24 cellular contexts compared by ENCODE assay signal in genomic region chr2:103739216-103739615, GRCh38.
DNase-seq lines count a peak whose midpoint lies in the region; ATAC-seq and TF ChIP-seq lines count a peak whose summit lies in the region.
"Had no signal": no experiment of that assay in that cellular context is flagged by ENCODE, and none has a peak within 500 bp of the region (broad histone marks: within the 10 kb centered on the region; RNA-seq: fewer than 3 reads in every experiment).

No MANE protein-coding gene starts in this region.

- H3K18ac ChIP-seq in mesenchymal stem cell (ENCODE audit: low read depth in 1 of 2, low read length in 2 of 2): no peak overlapping the region

- H3K4me2 ChIP-seq in mesenchymal stem cell (ENCODE audit: low read length, poor library complexity, severe bottlenecking): no peak overlapping the region
- H3K4me2 ChIP-seq: BLaER1 treated with 17β-estradiol and CSF1 and Interleukin-3, amounts not matched to agents 10 nM and 100 nM had no signal

- H3K4me1 Mint-ChIP-seq in brain (peaks cover 42% of the 10 kb centered on the region), type B pancreatic cell (ENCODE audit: unreplicated experiment) (no peaks in the 10 kb centered on the region)
- H3K4me1 Mint-ChIP-seq: CD14-positive monocyte; CD8-positive, alpha-beta memory T cell had no signal

- no peak overlapping the region for H3K23ac ChIP-seq in mesenchymal stem cell (ENCODE audit: low read length in 2 of 2)

- H3K4me3 Mint-ChIP-seq in brain (peak overlapping the region in 3 of 5 experiments; percentile 18 to 74 (median 50)), type B pancreatic cell (no peak overlapping the region)
- H3K4me3 Mint-ChIP-seq: CD14-positive monocyte; CD4-positive, alpha-beta T cell; CD8-positive, alpha-beta memory T cell; HFFc6 had no signal

- no peak for ATAC-seq in right cardiac atrium
- ATAC-seq: GM12878 had no signal

- H3K36me3 Mint-ChIP-seq in brain (peaks cover 10% of the 10 kb centered on the region), type B pancreatic cell (no peaks in the 10 kb centered on the region)
- H3K36me3 Mint-ChIP-seq: CD14-positive monocyte; CD8-positive, alpha-beta memory T cell had no signal

- H3K27me3 ChIP-seq in mesenchymal stem cell (ENCODE audit: control insufficient read depth in 1 of 2, insufficient read depth in 1 of 2, low read length in 2 of 2): no peaks in the 10 kb centered on the region
- no peaks in the 10 kb centered on the region for H3K27me3 ChIP-seq in right cardiac atrium (ENCODE audit: control insufficient read depth, insufficient read depth)
- H3K27me3 ChIP-seq: BE2C; BLaER1 treated with 17β-estradiol and CSF1 and Interleukin-3, amounts not matched to agents 10 nM and 100 nM had no signal

- H3K79me1 ChIP-seq in mesenchymal stem cell (replicated peaks; ENCODE audit: low read length, poor library complexity, severe bottlenecking): no peaks in the 10 kb centered on the region

- no peak for TF ChIP-seq CTCF in brain (conservative IDR thresholded peaks at IDR 0.05)
- no peak for TF ChIP-seq CTCF in type B pancreatic cell (conservative IDR thresholded peaks at IDR 0.05)

- H2BK120ac ChIP-seq in mesenchymal stem cell (ENCODE audit: low read depth, low read length): no peak overlapping the region

- no peak overlapping the region for H3K14ac ChIP-seq in mesenchymal stem cell (ENCODE audit: low read length in 2 of 2)

- H4K91ac ChIP-seq in mesenchymal stem cell (ENCODE audit: low read length): no peak overlapping the region

- H2AFZ ChIP-seq in mesenchymal stem cell (ENCODE audit: low read depth, low read length): no peak overlapping the region

- H3K27ac ChIP-seq in mesenchymal stem cell (ENCODE audit: low read length, poor library complexity, severe bottlenecking) (peak overlapping the region; percentile 73), right cardiac atrium (ENCODE audit: low read length) (no peak overlapping the region)
- H3K27ac ChIP-seq: 22Rv1; BLaER1 treated with 17β-estradiol and CSF1 and Interleukin-3, amounts not matched to agents 10 nM and 100 nM had no signal

- H3K4ac ChIP-seq in mesenchymal stem cell (ENCODE audit: low read depth in 1 of 2, low read length in 2 of 2): no peak overlapping the region

- H3K36me3 ChIP-seq in mesenchymal stem cell (ENCODE audit: control insufficient read depth in 1 of 2, insufficient read depth in 2 of 2, low read depth in 1 of 2, low read length in 2 of 2): no peaks in the 10 kb centered on the region
- H3K36me3 ChIP-seq: BE2C; BLaER1 treated with 17β-estradiol and CSF1 and Interleukin-3, amounts not matched to agents 10 nM and 100 nM; HAP-1 had no signal

- H4K8ac ChIP-seq in mesenchymal stem cell (ENCODE audit: low read length): no peak overlapping the region

- no peak overlapping the region for H2BK12ac ChIP-seq in mesenchymal stem cell (ENCODE audit: low read length in 2 of 2)

- no peak overlapping the region for H3K4me3 ChIP-seq in mesenchymal stem cell (ENCODE audit: insufficient read depth in 1 of 2, low read depth in 1 of 2, low read length in 2 of 2)
- H3K4me3 ChIP-seq in right cardiac atrium (ENCODE audit: low read length): no peak overlapping the region
- H3K4me3 ChIP-seq: BLaER1 treated with 17β-estradiol and CSF1 and Interleukin-3, amounts not matched to agents 10 nM and 100 nM; GM12878; HAP-1 had no signal

- DNase-seq in NCI-H82 (lab: John Stamatoyannopoulos, UW): peak; percentile 18
- no peak for DNase-seq in NCI-H82 treated with DMSO at 0.1 percent for 48 hours (lab: John Stamatoyannopoulos, UW; ENCODE audit: unreplicated experiment)
- DNase-seq in mesenchymal stem cell: no peak
- no peak for DNase-seq in NCI-H748 treated with DMSO at 0.1 percent for 48 hours (lab: John Stamatoyannopoulos, UW)
- DNase-seq in right cardiac atrium: no peak
- no peak for DNase-seq in type B pancreatic cell (ENCODE audit: extremely low spot score, unreplicated experiment)
- DNase-seq in GM19240 (ENCODE audit: insufficient read length, low spot score): no peak
- DNase-seq: AML-193; BE2C; Calu3; CD4-positive, alpha-beta T cell; CD8-positive, alpha-beta memory T cell; COR-L47; DMS79; EL; GDM1; GOT3; HFFc6 had no signal

- peak overlapping the region in 4 of 5 experiments; percentile 7 to 92 (median 86) for H3K27ac Mint-ChIP-seq in brain
- H3K27ac Mint-ChIP-seq in type B pancreatic cell: no peak overlapping the region
- H3K27ac Mint-ChIP-seq: CD14-positive monocyte; CD4-positive, alpha-beta T cell; HFFc6 had no signal

- no peak overlapping the region for H2AK5ac ChIP-seq in mesenchymal stem cell (ENCODE audit: low read length, severe bottlenecking)

- H3K4me1 ChIP-seq in mesenchymal stem cell (ENCODE audit: control insufficient read depth, insufficient read depth, low read depth, low read length): peaks cover 2% of the 10 kb centered on the region
- no peaks in the 10 kb centered on the region for H3K4me1 ChIP-seq in right cardiac atrium (ENCODE audit: control insufficient read depth, insufficient read depth, low read length)
- H3K4me1 ChIP-seq: BE2C; BLaER1 treated with 17β-estradiol and CSF1 and Interleukin-3, amounts not matched to agents 10 nM and 100 nM; HAP-1 had no signal

- no peak overlapping the region for H2BK5ac ChIP-seq in mesenchymal stem cell (ENCODE audit: low read depth, low read length, poor library complexity, severe bottlenecking)

- no peak overlapping the region for H3K9ac ChIP-seq in mesenchymal stem cell (ENCODE audit: low read length)
- H3K9ac ChIP-seq: BLaER1 treated with 17β-estradiol and CSF1 and Interleukin-3, amounts not matched to agents 10 nM and 100 nM had no signal

- intact Hi-C loops in right cardiac atrium (cut with DNase I): no loop called here

- H3K27me3 Mint-ChIP-seq in brain (peaks cover 6% of the 10 kb centered on the region), type B pancreatic cell (no peaks in the 10 kb centered on the region)
- H3K27me3 Mint-ChIP-seq: CD4-positive, alpha-beta T cell; CD8-positive, alpha-beta memory T cell had no signal

- H2BK15ac ChIP-seq in mesenchymal stem cell (ENCODE audit: low read depth, poor library complexity, severe bottlenecking): no peak overlapping the region

- H3K9me3 ChIP-seq in mesenchymal stem cell (ENCODE audit: control insufficient read depth, low read length) (peaks cover 28% of the 10 kb centered on the region), right cardiac atrium (ENCODE audit: control insufficient read depth, low read length) (no peaks in the 10 kb centered on the region)
- H3K9me3 ChIP-seq: BE2C, HAP-1 had no signal

- peaks cover 12 to 35% (median 20%) of the 10 kb centered on the region in 5 experiments for H3K9me3 Mint-ChIP-seq in brain
- no peaks in the 10 kb centered on the region for H3K9me3 Mint-ChIP-seq in type B pancreatic cell

- WGBS in mesenchymal stem cell: 55% methylated on average over 2 of the region's 3 CpGs
- 68% methylated on average over 3 of the region's 3 CpGs for WGBS in right cardiac atrium
